14 cellular contexts compared by ENCODE assay signal in genomic region chr11:1487091-1487850, GRCh38. TPM values are rescaled to one million over a fixed set of nuclear protein-coding genes. Genes with fewer than 3 reads are reported as not detected.
DNase-seq lines count a peak whose midpoint lies in the region; ATAC-seq and TF ChIP-seq lines count a peak whose summit lies in the region.
"Had no signal": no experiment of that assay in that cellular context is flagged by ENCODE, and none has a peak within 500 bp of the region (broad histone marks: within the 10 kb centered on the region; RNA-seq: fewer than 3 reads in every experiment).

No MANE protein-coding gene starts in this region.

- H3K4me1 ChIP-seq in stomach, result peaks cover 63 to 78% (median 73%) of the 10 kb centered on the region in 4 donors

- intact Hi-C loops in left colon (cut with DNase I, micrococcal nuclease) (no loop called here), stomach (cut with DNase I; ENCODE audit: low total_unique reads) (no loop called here)
- intact Hi-C loops in activated T-helper 1 cell treated with anti-CD3 and anti-CD28 coated beads, Interleukin-12 subunit alpha, Interleukin-12 subunit beta, Interleukin-2, Interleukin-4 antibody, amounts not matched to agents 30 ng/mL and 10 ng/mL and 1 ng/mL, durations not matched to agents 14 hours and 24 hours and 36 hours (cut with micrococcal nuclease), result no loop called here

- no peak overlapping the region for H3K4me3 Mint-ChIP-seq in brain
- H3K4me3 Mint-ChIP-seq in activated T-helper 1 cell treated with anti-CD3 and anti-CD28 coated beads, Interleukin-12 subunit alpha, Interleukin-12 subunit beta, Interleukin-2, Interleukin-4 antibody, amounts not matched to agents 30 ng/mL and 10 ng/mL and 1 ng/mL, durations not matched to agents 14 hours and 24 hours and 36 hours, result no peak overlapping the region
- H3K4me3 Mint-ChIP-seq: activated naive CD4-positive, alpha-beta T cell treated with anti-CD3 and anti-CD28 coated beads, Interleukin-2, amount 10 ng/mL, durations not matched to agents 7 days and 5 days had no signal

- H3K9me3 Mint-ChIP-seq in brain, result no peaks in the 10 kb centered on the region
- H3K9me3 Mint-ChIP-seq in activated T-helper 1 cell treated with anti-CD3 and anti-CD28 coated beads, Interleukin-12 subunit alpha, Interleukin-12 subunit beta, Interleukin-2, Interleukin-4 antibody, amounts not matched to agents 30 ng/mL and 10 ng/mL and 1 ng/mL, durations not matched to agents 14 hours and 24 hours and 36 hours, result no peaks in the 10 kb centered on the region
- H3K9me3 Mint-ChIP-seq: activated naive CD4-positive, alpha-beta T cell treated with anti-CD3 and anti-CD28 coated beads, Interleukin-2, amount 10 ng/mL, durations not matched to agents 7 days and 5 days had no signal

- TF ChIP-seq EP300 in stomach (IDR thresholded peaks at IDR 0.05), result no peak

- no peaks in the 10 kb centered on the region for H3K9me3 ChIP-seq in stomach
- H3K9me3 ChIP-seq: left lung, SK-N-SH had no signal

- TF ChIP-seq POLR2A in stomach (IDR thresholded peaks at IDR 0.05), result no peak

- H3K27me3 Mint-ChIP-seq in brain, result no peaks in the 10 kb centered on the region
- no peaks in the 10 kb centered on the region for H3K27me3 Mint-ChIP-seq in activated T-helper 1 cell treated with anti-CD3 and anti-CD28 coated beads, Interleukin-12 subunit alpha, Interleukin-12 subunit beta, Interleukin-2, Interleukin-4 antibody, amounts not matched to agents 30 ng/mL and 10 ng/mL and 1 ng/mL, durations not matched to agents 14 hours and 24 hours and 36 hours (ENCODE audit: insufficient read depth)
- H3K27me3 Mint-ChIP-seq: activated naive CD4-positive, alpha-beta T cell treated with anti-CD3 and anti-CD28 coated beads, Interleukin-2, amount 10 ng/mL, durations not matched to agents 7 days and 5 days had no signal

- no peak for TF ChIP-seq CTCF in brain (conservative IDR thresholded peaks at IDR 0.05)
- no peak for TF ChIP-seq CTCF in stomach (IDR thresholded peaks at IDR 0.05)
- TF ChIP-seq CTCF in RWPE1 (conservative IDR thresholded peaks at IDR 0.05; ENCODE audit: low read depth), result no peak

- H3K36me3 Mint-ChIP-seq in brain, result no peaks in the 10 kb centered on the region
- no peaks in the 10 kb centered on the region for H3K36me3 Mint-ChIP-seq in activated T-helper 1 cell treated with anti-CD3 and anti-CD28 coated beads, Interleukin-12 subunit alpha, Interleukin-12 subunit beta, Interleukin-2, Interleukin-4 antibody, amounts not matched to agents 30 ng/mL and 10 ng/mL and 1 ng/mL, durations not matched to agents 14 hours and 24 hours and 36 hours (ENCODE audit: low read depth)
- H3K36me3 Mint-ChIP-seq: activated naive CD4-positive, alpha-beta T cell treated with anti-CD3 and anti-CD28 coated beads, Interleukin-2, amount 10 ng/mL, durations not matched to agents 7 days and 5 days had no signal

- POLR2A ChIA-PET in RWPE1 (lab: Yijun Ruan, JAX; ENCODE audit: low non-redundant PET), result no interaction called here

- H3K4me3 ChIP-seq in stomach, result peak overlapping the region in 1 of 4 donors; percentile 39
- H3K4me3 ChIP-seq: smooth muscle cell had no signal

- no peaks in the 10 kb centered on the region for H3K27me3 ChIP-seq in stomach
- H3K27me3 ChIP-seq: left lung had no signal

- CTCF ChIA-PET in RWPE1 (lab: Yijun Ruan, JAX), result no interaction called here

- peak overlapping the region in 4 of 5 donors; percentile 65 to 84 (median 77) for H3K27ac ChIP-seq in stomach
- no peak overlapping the region for H3K27ac ChIP-seq in RWPE1
- H3K27ac ChIP-seq: epithelial cell of prostate had no signal

- DNase-seq in DMS53 (lab: John Stamatoyannopoulos, UW), result peak; percentile 85
- DNase-seq in left colon, result peak; percentile 29 to 39
- DNase-seq in stomach, result no peak
- DNase-seq in activated T-helper 1 cell treated with anti-CD3 and anti-CD28 coated beads, Interleukin-12 subunit alpha, Interleukin-12 subunit beta, Interleukin-2, Interleukin-4 antibody, amounts not matched to agents 30 ng/mL and 10 ng/mL and 1 ng/mL, durations not matched to agents 14 hours and 24 hours and 36 hours (ENCODE audit: low spot score), result no peak
- no peak for DNase-seq in RWPE1 (ENCODE audit: low spot score)
- DNase-seq: activated naive CD4-positive, alpha-beta T cell treated with anti-CD3 and anti-CD28 coated beads, Interleukin-2, amount 10 ng/mL, durations not matched to agents 7 days and 5 days; central memory CD4-positive, alpha-beta T cell; NCI-H2171 treated with DMSO at 0.1 percent for 48 hours; SK-N-SH had no signal

- WGBS in stomach, 5 donors, result 64 to 74% (median 71%) methylated on average over 11 to 21 of the region's 21 CpGs

- H3K27ac Mint-ChIP-seq in brain, result peak overlapping the region in 3 of 5 experiments; percentile 28 to 54 (median 31)
- no peak overlapping the region for H3K27ac Mint-ChIP-seq in activated T-helper 1 cell treated with anti-CD3 and anti-CD28 coated beads, Interleukin-12 subunit alpha, Interleukin-12 subunit beta, Interleukin-2, Interleukin-4 antibody, amounts not matched to agents 30 ng/mL and 10 ng/mL and 1 ng/mL, durations not matched to agents 14 hours and 24 hours and 36 hours
- H3K27ac Mint-ChIP-seq: activated naive CD4-positive, alpha-beta T cell treated with anti-CD3 and anti-CD28 coated beads, Interleukin-2, amount 10 ng/mL, durations not matched to agents 7 days and 5 days had no signal

- ATAC-seq in left colon (peak; percentile 22), HG03175 (IDR thresholded peaks at IDR 0.05; ENCODE audit: unreplicated experiment) (no peak)
- ATAC-seq: left lung had no signal

- H3K36me3 ChIP-seq in stomach, result peaks cover 0 to 3% (median under 1%) of the 10 kb centered on the region in 4 donors

- peaks cover 14% of the 10 kb centered on the region for H3K4me1 Mint-ChIP-seq in brain
- no peaks in the 10 kb centered on the region for H3K4me1 Mint-ChIP-seq in activated T-helper 1 cell treated with anti-CD3 and anti-CD28 coated beads, Interleukin-12 subunit alpha, Interleukin-12 subunit beta, Interleukin-2, Interleukin-4 antibody, amounts not matched to agents 30 ng/mL and 10 ng/mL and 1 ng/mL, durations not matched to agents 14 hours and 24 hours and 36 hours (ENCODE audit: low read depth)
- H3K4me1 Mint-ChIP-seq: activated naive CD4-positive, alpha-beta T cell treated with anti-CD3 and anti-CD28 coated beads, Interleukin-2, amount 10 ng/mL, durations not matched to agents 7 days and 5 days had no signal

RNA-seq across cellular contexts. Expression of gene MOB2, which starts 0.7 kb away (rescaled TPM):
- polyA plus RNA-seq in brain (ENCODE audit: insufficient read depth, low read depth, low replicate concordance) (37.6 TPM), stomach (10 to 100 TPM; 27.9 to 46.3 (median 37.3) TPM)
- total RNA-seq in left colon (10 to 100 TPM; 48.3 to 55.8 TPM), stomach (10 to 100 TPM; 11.3 to 40.6 (median 18.1) TPM)
- total RNA-seq in activated T-helper 1 cell treated with anti-CD3 and anti-CD28 coated beads, Interleukin-12 subunit alpha, Interleukin-12 subunit beta, Interleukin-2, Interleukin-4 antibody, amounts not matched to agents 30 ng/mL and 10 ng/mL and 1 ng/mL, durations not matched to agents 14 hours and 24 hours and 36 hours, result 22.6 and 27.5 TPM in 2 replicates

Comparison
In these comparisons a context has a peak if more than half of its experiments do, and no peak if none do; other contexts are left out.
1. DNase-seq: peak in DMS53 (single experiment) and left colon (2 of 2); none in stomach (single experiment), activated T-helper 1 cell treated with anti-CD3 and anti-CD28 coated beads, Interleukin-12 subunit alpha, Interleukin-12 subunit beta, Interleukin-2, Interleukin-4 antibody, amounts not matched to agents 30 ng/mL and 10 ng/mL and 1 ng/mL, durations not matched to agents 14 hours and 24 hours and 36 hours (single experiment) and RWPE1 (single experiment).